Comparison of ENCODE assay signal across 12 cellular contexts in genomic region chr10:55628260-55628701, GRCh38.
DNase-seq lines count a peak whose midpoint lies in the region; ATAC-seq, FAIRE-seq and TF ChIP-seq lines count a peak whose summit lies in the region.
"Had no signal": no experiment of that assay in that cellular context is flagged by ENCODE, and none has a peak within 500 bp of the region (broad histone marks: within the 10 kb centered on the region; RNA-seq: fewer than 3 reads in every experiment).

No MANE protein-coding gene starts in this region.

- intact Hi-C loops in heart right ventricle (cut with DNase I): no loop called here

- H3K36me3 ChIP-seq in BE2C: no peaks in the 10 kb centered on the region; the same call in 1 of the 2 replicates
- no peaks in the 10 kb centered on the region for H3K36me3 ChIP-seq in NT2/D1 (ENCODE audit: insufficient read depth, insufficient read length, low read length)
- H3K36me3 ChIP-seq in heart right ventricle: no peaks in the 10 kb centered on the region
- H3K36me3 ChIP-seq in neuronal stem cell (replicated peaks in 1 of 2; ENCODE audit: control insufficient read depth in 2 of 2, insufficient read depth in 2 of 2, low read length in 2 of 2): no peaks in the 10 kb centered on the region

- no peaks in the 10 kb centered on the region for H3K9me3 Mint-ChIP-seq in stimulated activated memory B cell treated with anti-CD40 and anti-IgM and Interleukin-4, amounts not matched to agents 10 μg/mL and 1 μg/mL and 100 μg/mL, for 72 hours

- peaks cover 2% of the 10 kb centered on the region; the same call in 1 of the 2 replicates for H3K4me1 ChIP-seq in BE2C
- H3K4me1 ChIP-seq in NT2/D1 (ENCODE audit: insufficient read depth, insufficient read length): no peaks in the 10 kb centered on the region
- peaks cover 0 to 29% (median 18%) of the 10 kb centered on the region in 9 donors for H3K4me1 ChIP-seq in heart right ventricle
- H3K4me1 ChIP-seq in neuronal stem cell (ENCODE audit: control insufficient read depth in 2 of 2, insufficient read depth in 1 of 2, low read depth in 1 of 2, low read length in 2 of 2): peaks cover 2 to 7% of the 10 kb centered on the region in 2 donors

- H3K27ac ChIP-seq in heart right ventricle (no peak overlapping the region), neuronal stem cell (replicated peaks; ENCODE audit: low read length) (no peak overlapping the region)
- H3K27ac ChIP-seq: C4-2B had no signal

- peaks cover 43% of the 10 kb centered on the region for H3K27me3 Mint-ChIP-seq in stimulated activated memory B cell treated with anti-CD40 and anti-IgM and Interleukin-4, amounts not matched to agents 10 μg/mL and 1 μg/mL and 100 μg/mL, for 72 hours

- H3K9ac ChIP-seq in NT2/D1 (ENCODE audit: insufficient read length, low read depth) (peak overlapping the region; percentile 56), neuronal stem cell (ENCODE audit: low read depth, low read length, poor library complexity) (peak overlapping the region; percentile 84)

- 1% methylated on average over 30 of the region's 30 CpGs for WGBS in heart right ventricle, 2 donors
- WGBS in neuronal stem cell (ENCODE audit: extremely low coverage in 2 of 2, insufficient read length in 2 of 2, insufficient replicate concordance in 1 of 2), 2 donors: no CpG with 5 or more reads among the region's 30 CpGs

- no peaks in the 10 kb centered on the region for H3K36me3 Mint-ChIP-seq in stimulated activated memory B cell treated with anti-CD40 and anti-IgM and Interleukin-4, amounts not matched to agents 10 μg/mL and 1 μg/mL and 100 μg/mL, for 72 hours

- H3K27me3 ChIP-seq in BE2C (no peaks in the 10 kb centered on the region), NT2/D1 (ENCODE audit: insufficient read depth, insufficient read length) (peaks cover 30% of the 10 kb centered on the region), heart right ventricle (peaks cover 0 to 31% (median 25%) of the 10 kb centered on the region in 7 donors), neuronal stem cell (ENCODE audit: control insufficient read depth in 3 of 3, insufficient read depth in 3 of 3, low read depth in 1 of 3, low read length in 3 of 3) (peaks cover 0 to 27% (median 13%) of the 10 kb centered on the region in 3 experiments)

- H2AFZ ChIP-seq in neuronal stem cell (ENCODE audit: low read length): peak overlapping the region; percentile 95

- ATAC-seq in heart right ventricle (peak in 5 of 8 donors; percentile 18 to 40 (median 24)), GM18868 (IDR thresholded peaks at IDR 0.05; ENCODE audit: unreplicated experiment) (no peak)
- ATAC-seq in stimulated activated memory B cell treated with anti-CD40 and anti-IgM and Interleukin-4, amounts not matched to agents 10 μg/mL and 1 μg/mL and 100 μg/mL, for 72 hours: no peak
- ATAC-seq: stimulated activated naive CD8-positive, alpha-beta T cell treated with anti-CD3 and anti-CD28 coated beads, Interleukin-15, Interleukin-2, amounts not matched to agents 100 U/mL and 50 U/mL, for 24 hours had no signal

- H3K4me3 Mint-ChIP-seq in stimulated activated memory B cell treated with anti-CD40 and anti-IgM and Interleukin-4, amounts not matched to agents 10 μg/mL and 1 μg/mL and 100 μg/mL, for 72 hours: no peak overlapping the region
- H3K4me3 Mint-ChIP-seq: immature natural killer cell had no signal

- H3K14ac ChIP-seq in neuronal stem cell (ENCODE audit: low read length): no peak overlapping the region

- no peak overlapping the region for H2BK120ac ChIP-seq in neuronal stem cell (ENCODE audit: low read depth, low read length)

- H4K91ac ChIP-seq in neuronal stem cell (ENCODE audit: low read depth, low read length, poor library complexity): no peak overlapping the region

- H2BK12ac ChIP-seq in neuronal stem cell (ENCODE audit: low read length): no peak overlapping the region

- no peak overlapping the region for H3K4ac ChIP-seq in neuronal stem cell (ENCODE audit: low read length)

- TF ChIP-seq CTCF in BE2C (IDR thresholded peaks at IDR 0.05; ENCODE audit: low read depth, low read length) (peak; percentile 48), heart right ventricle (IDR thresholded peaks at IDR 0.05) (no peak)

- H2AK5ac ChIP-seq in neuronal stem cell (ENCODE audit: low read depth, low read length): no peak overlapping the region

- H3K4me3 ChIP-seq in BE2C (ENCODE audit: low read depth, low read length) (no peak overlapping the region), NT2/D1 (ENCODE audit: insufficient read length, low read depth) (peak overlapping the region; percentile 51), heart right ventricle (peak overlapping the region in 8 of 10 donors; percentile 9 to 37 (median 23)), neuronal stem cell (ENCODE audit: low read length in 2 of 2) (peak overlapping the region; percentile 52 to 83)

- H3K27ac Mint-ChIP-seq in stimulated activated memory B cell treated with anti-CD40 and anti-IgM and Interleukin-4, amounts not matched to agents 10 μg/mL and 1 μg/mL and 100 μg/mL, for 72 hours: no peak overlapping the region
- H3K27ac Mint-ChIP-seq: immature natural killer cell had no signal

- H3K4me2 ChIP-seq in neuronal stem cell (ENCODE audit: insufficient read depth, low read length, poor library complexity, severe bottlenecking): peak overlapping the region; percentile 93

- no peak overlapping the region for H4K8ac ChIP-seq in neuronal stem cell (ENCODE audit: low read depth, low read length)

- no peaks in the 10 kb centered on the region for H3K79me1 ChIP-seq in neuronal stem cell (ENCODE audit: low read depth, low read length)

- DNase-seq in BE2C (peak; percentile 86), NT2/D1 (ENCODE audit: low read depth, low spot score) (no peak), heart right ventricle (no peak), neuronal stem cell (ENCODE audit: low spot score) (peak; percentile 44), SIG-M5 treated with dmso at 0.1 percent for 504 hours (lab: John Stamatoyannopoulos, UW; ENCODE audit: unreplicated experiment) (no peak), GM12892 (ENCODE audit: insufficient read length) (no peak)
- DNase-seq: immature natural killer cell; NCI-H146; stimulated activated naive CD8-positive, alpha-beta T cell treated with anti-CD3 and anti-CD28 coated beads, Interleukin-15, Interleukin-2, amounts not matched to agents 100 U/mL and 50 U/mL, for 24 hours had no signal

- peak overlapping the region; percentile 90 for H3K18ac ChIP-seq in neuronal stem cell (ENCODE audit: low read length)

- H3K4me1 Mint-ChIP-seq in stimulated activated memory B cell treated with anti-CD40 and anti-IgM and Interleukin-4, amounts not matched to agents 10 μg/mL and 1 μg/mL and 100 μg/mL, for 72 hours: peaks cover 12% of the 10 kb centered on the region
- H3K4me1 Mint-ChIP-seq: immature natural killer cell had no signal

- TF ChIP-seq POLR2A in GM12892 (IDR thresholded peaks at IDR 0.05; ENCODE audit: low read depth, low read length): no peak

- FAIRE-seq in GM12892 (lab: Jason Lieb, UNC): no peak

- H3K9me3 ChIP-seq in BE2C (no peaks in the 10 kb centered on the region), NT2/D1 (ENCODE audit: insufficient read depth, low read length) (no peaks in the 10 kb centered on the region), heart right ventricle (no peaks in the 10 kb centered on the region), neuronal stem cell (replicated peaks in 1 of 2; ENCODE audit: control insufficient read depth in 2 of 2, insufficient read depth in 1 of 2, low read depth in 1 of 2, low read length in 2 of 2) (no peaks in the 10 kb centered on the region)

- H3K23ac ChIP-seq in neuronal stem cell (ENCODE audit: low read depth, low read length, poor library complexity): no peak overlapping the region

- no peak overlapping the region for H2BK15ac ChIP-seq in neuronal stem cell (ENCODE audit: low read length)

- H2BK5ac ChIP-seq in neuronal stem cell (ENCODE audit: low read length): no peak overlapping the region

Comparison
In these comparisons a context has a peak if more than half of its experiments do, and no peak if none do; other contexts are left out.
1. DNase-seq: peak in BE2C (single experiment) and neuronal stem cell (single experiment); none in NT2/D1 (single experiment), heart right ventricle (0 of 2), SIG-M5 treated with dmso at 0.1 percent for 504 hours (single experiment) and GM12892 (single experiment).
2. ATAC-seq: peak in heart right ventricle (5 of 8); none in stimulated activated memory B cell treated with anti-CD40 and anti-IgM and Interleukin-4, amounts not matched to agents 10 μg/mL and 1 μg/mL and 100 μg/mL, for 72 hours (single experiment) and GM18868 (single experiment).